23 cellular contexts compared by ENCODE assay signal in the genomic region with DNA sequence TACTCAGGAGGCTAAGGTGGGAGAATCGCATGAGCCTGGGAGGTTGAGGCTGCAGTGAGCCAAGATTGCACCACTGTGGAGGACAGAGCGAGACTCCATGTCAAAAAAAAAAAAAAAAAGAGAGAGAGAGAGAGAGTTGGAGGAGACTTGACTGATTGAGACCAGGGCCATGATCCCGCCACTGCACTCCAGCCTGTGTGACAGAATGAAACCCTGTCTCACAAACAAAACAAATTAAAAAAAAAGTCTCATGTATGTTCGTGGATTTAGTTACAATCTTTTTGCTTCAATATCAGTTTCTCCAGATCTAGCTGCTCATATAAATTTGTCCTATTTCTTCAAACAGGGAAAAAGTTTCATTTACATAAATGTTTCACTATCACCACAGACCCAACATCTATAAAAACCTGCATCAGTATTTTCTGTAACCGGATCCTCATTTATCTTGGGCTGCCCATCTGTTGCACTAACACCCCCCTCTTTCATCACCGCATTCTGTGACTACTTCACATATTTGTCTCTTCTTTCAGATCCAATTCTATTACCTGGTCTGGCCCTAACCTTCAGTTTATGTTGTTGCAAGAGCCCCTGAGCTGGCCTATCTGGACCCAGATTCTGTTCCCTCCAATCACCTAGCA.
"Had no signal": no experiment of that assay in that cellular context is flagged by ENCODE, and none has a peak within 500 bp of the region (broad histone marks: within the 10 kb centered on the region; RNA-seq: fewer than 3 reads in every experiment).

No MANE protein-coding gene starts in this region.

- H3K27ac ChIP-seq: dorsolateral prefrontal cortex, hepatocyte, parathyroid adenoma, psoas muscle, right lobe of liver, spleen, thoracic aorta, transverse colon had no signal

- H3K36me3 ChIP-seq: right lobe of liver, spleen, thoracic aorta, transverse colon had no signal

- H2AFZ ChIP-seq: hepatocyte, parathyroid adenoma had no signal

- H3K9ac ChIP-seq: parathyroid adenoma had no signal

- H3K4me2 ChIP-seq: hepatocyte had no signal

- ATAC-seq: left lobe of liver; naive thymus-derived CD4-positive, alpha-beta T cell; psoas muscle; right lobe of liver; stimulated activated naive B cell treated with anti-CD40 and anti-IgM and Interleukin-4, amounts not matched to agents 10 μg/mL and 1 μg/mL and 100 μg/mL, for 72 hours; stimulated activated naive CD8-positive, alpha-beta T cell treated with anti-CD3 and anti-CD28 coated beads, Interleukin-15, amount 100 ng/mL, for 72 hours had no signal

- H3K9me3 ChIP-seq: psoas muscle, right lobe of liver, spleen, thoracic aorta, transverse colon had no signal

- H3K4me1 ChIP-seq: psoas muscle, right lobe of liver, spleen, transverse colon had no signal

- H3K27me3 ChIP-seq: dorsolateral prefrontal cortex, hepatocyte, right lobe of liver, spleen, transverse colon had no signal

- H3K79me2 ChIP-seq: hepatocyte, parathyroid adenoma had no signal

- H3K4me3 ChIP-seq: dorsolateral prefrontal cortex, hepatocyte, psoas muscle, right lobe of liver, spleen, thoracic aorta, transverse colon had no signal

- DNase-seq: cortex of kidney; dorsolateral prefrontal cortex; effector CD8-positive, alpha-beta T cell; foreskin melanocyte; head of caudate nucleus; mammary epithelial cell; naive thymus-derived CD4-positive, alpha-beta T cell; nephron progenitor cell; psoas muscle; retina; right lobe of liver; spleen; stimulated activated CD4-positive, alpha-beta T cell treated with anti-CD3 and anti-CD28 coated beads, Interleukin-15, amount 100 ng/mL, for 24 hours; stimulated activated CD4-positive, alpha-beta T cell treated with anti-CD3 and anti-CD28 coated beads, Interleukin-1b, Interleukin-23, amount 100 ng/mL, for 48 hours; stimulated activated CD4-positive, alpha-beta T cell treated with anti-CD3 and anti-CD28 coated beads, Interleukin-4, amount 100 ng/mL, for 4 hours; stimulated activated naive B cell treated with anti-CD40 and anti-IgM and Interleukin-4, amounts not matched to agents 10 μg/mL and 1 μg/mL and 100 μg/mL, for 72 hours; stimulated activated naive CD8-positive, alpha-beta T cell treated with anti-CD3 and anti-CD28 coated beads, Interleukin-15, amount 100 ng/mL, for 72 hours; substantia nigra; transverse colon had no signal
